Comparison of ENCODE assay signal across 9 cellular contexts in the genomic region with DNA sequence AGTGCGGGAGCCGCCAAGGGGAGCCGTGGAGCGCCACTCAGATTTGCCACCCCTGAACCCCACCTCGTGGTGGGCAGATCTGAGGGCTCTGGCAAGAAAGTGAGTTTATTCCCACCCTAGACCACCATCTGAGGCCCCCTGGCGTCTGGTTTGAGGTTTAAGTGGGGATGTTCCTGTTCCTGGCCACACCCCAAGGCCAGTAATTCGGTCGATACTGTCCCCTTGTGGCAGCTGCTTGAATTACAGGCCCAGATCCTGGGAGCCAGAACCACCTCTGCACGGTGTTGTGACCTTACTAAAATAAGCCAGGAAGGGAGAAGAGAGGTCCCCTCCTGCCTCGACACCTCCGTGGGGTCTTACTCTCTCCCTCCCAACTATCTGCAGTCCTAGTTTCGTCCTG. TPM values are rescaled to one million over a fixed set of nuclear protein-coding genes. Genes with fewer than 3 reads are reported as not detected.
DNase-seq lines count a peak whose midpoint lies in the region; ATAC-seq and TF ChIP-seq lines count a peak whose summit lies in the region.
"Had no signal": no experiment of that assay in that cellular context is flagged by ENCODE, and none has a peak within 500 bp of the region (broad histone marks: within the 10 kb centered on the region; RNA-seq: fewer than 3 reads in every experiment).

No MANE protein-coding gene starts in this region.

- DNase-seq in GM19240 (ENCODE audit: insufficient read length, low spot score), result peak; percentile 37
- peak; percentile 5 for DNase-seq in glomerular visceral epithelial cell (ENCODE audit: extremely low spot score)
- no peak for DNase-seq in stimulated activated naive CD4-positive, alpha-beta T cell treated with Interleukin-2 at 50 U/mL for 16 hours (lab: John Stamatoyannopoulos, UW)
- DNase-seq in natural killer cell treated with Interleukin-12 subunit alpha and Interleukin-12 subunit beta and Interleukin-15 and Interleukin-18, amount 100 ng/mL, for 72 hours (ENCODE audit: low spot score), result no peak
- no peak for DNase-seq in DMS153 treated with DMSO at 0.1 percent for 48 hours (lab: John Stamatoyannopoulos, UW; ENCODE audit: unreplicated experiment)
- DNase-seq in coronary artery (ENCODE audit: low spot score), result no peak

- H3K4me3 Mint-ChIP-seq in natural killer cell treated with Interleukin-12 subunit alpha and Interleukin-12 subunit beta and Interleukin-15 and Interleukin-18, amount 100 ng/mL, for 72 hours, result no peak overlapping the region

- H3K9me3 Mint-ChIP-seq in natural killer cell treated with Interleukin-12 subunit alpha and Interleukin-12 subunit beta and Interleukin-15 and Interleukin-18, amount 100 ng/mL, for 72 hours, result no peaks in the 10 kb centered on the region

- H3K27me3 Mint-ChIP-seq in natural killer cell treated with Interleukin-12 subunit alpha and Interleukin-12 subunit beta and Interleukin-15 and Interleukin-18, amount 100 ng/mL, for 72 hours, result no peaks in the 10 kb centered on the region

- peaks cover 12% of the 10 kb centered on the region for H3K36me3 Mint-ChIP-seq in natural killer cell treated with Interleukin-12 subunit alpha and Interleukin-12 subunit beta and Interleukin-15 and Interleukin-18, amount 100 ng/mL, for 72 hours

- no peak for ATAC-seq in natural killer cell treated with Interleukin-12 subunit alpha and Interleukin-12 subunit beta and Interleukin-15 and Interleukin-18, amount 100 ng/mL, for 72 hours

- H3K27ac Mint-ChIP-seq in natural killer cell treated with Interleukin-12 subunit alpha and Interleukin-12 subunit beta and Interleukin-15 and Interleukin-18, amount 100 ng/mL, for 72 hours, result peak overlapping the region in 1 of 2 donors; percentile 21

- H3K4me1 Mint-ChIP-seq in natural killer cell treated with Interleukin-12 subunit alpha and Interleukin-12 subunit beta and Interleukin-15 and Interleukin-18, amount 100 ng/mL, for 72 hours (ENCODE audit: low read depth in 2 of 2), result peaks cover 32 to 34% of the 10 kb centered on the region in 2 donors

- H3K27ac ChIP-seq in 22Rv1 (no peak overlapping the region), VCaP (no peak overlapping the region), coronary artery (no peak overlapping the region)

- H3K4me3 ChIP-seq in coronary artery, result no peak overlapping the region

- TF ChIP-seq CTCF in 22Rv1 (IDR thresholded peaks at IDR 0.05) (peak; percentile 72), VCaP (conservative IDR thresholded peaks at IDR 0.05) (peak; percentile 34; the same call in 1 of the 2 replicates), coronary artery (IDR thresholded peaks at IDR 0.05) (no peak)

RNA-seq across cellular contexts. Expression of gene LAT, which starts 3.3 kb away (rescaled TPM):
- 100 to 1,000 TPM in 1 of 2 donors, 10 to 100 TPM in 1; 56.3 to 108 TPM for total RNA-seq in natural killer cell treated with Interleukin-12 subunit alpha and Interleukin-12 subunit beta and Interleukin-15 and Interleukin-18, amount 100 ng/mL, for 72 hours

RNA-seq across cellular contexts. Expression of gene SPNS1, which starts 6.9 kb away (rescaled TPM):
- 10 to 100 TPM; 30.1 to 41.3 TPM for total RNA-seq in natural killer cell treated with Interleukin-12 subunit alpha and Interleukin-12 subunit beta and Interleukin-15 and Interleukin-18, amount 100 ng/mL, for 72 hours

RNA-seq across cellular contexts. Expression of gene NFATC2IP, which starts 30.8 kb away (rescaled TPM):
- 100 to 1,000 TPM in 1 of 2 donors, 10 to 100 TPM in 1; 95.4 to 153 TPM for total RNA-seq in natural killer cell treated with Interleukin-12 subunit alpha and Interleukin-12 subunit beta and Interleukin-15 and Interleukin-18, amount 100 ng/mL, for 72 hours

RNA-seq across cellular contexts. Expression of gene CD19, which starts 49.7 kb away (rescaled TPM):
- total RNA-seq in natural killer cell treated with Interleukin-12 subunit alpha and Interleukin-12 subunit beta and Interleukin-15 and Interleukin-18, amount 100 ng/mL, for 72 hours, result 1 to 10 TPM in 1 of 2 donors, not detected in 1; 1.7 TPM
- total RNA-seq: T-helper 2 cell treated with Interferon-gamma antibody and Interleukin-4, amounts not matched to agents 100 ng/mL and 5 ng/mL, for 36 hours had no signal

RNA-seq across cellular contexts. Expression of gene RABEP2, which starts 56.5 kb away (rescaled TPM):
- total RNA-seq in natural killer cell treated with Interleukin-12 subunit alpha and Interleukin-12 subunit beta and Interleukin-15 and Interleukin-18, amount 100 ng/mL, for 72 hours, result 10 to 100 TPM; 38.4 to 42.5 TPM

Comparison
In these comparisons a context has a peak if more than half of its experiments do, and no peak if none do; other contexts are left out.
1. DNase-seq: peak in GM19240 (single experiment) and glomerular visceral epithelial cell (single experiment); none in stimulated activated naive CD4-positive, alpha-beta T cell treated with Interleukin-2 at 50 U/mL for 16 hours (single experiment), natural killer cell treated with Interleukin-12 subunit alpha and Interleukin-12 subunit beta and Interleukin-15 and Interleukin-18, amount 100 ng/mL, for 72 hours (single experiment), DMS153 treated with DMSO at 0.1 percent for 48 hours (single experiment) and coronary artery (single experiment).